Comparison of ENCODE assay signal across 8 cellular contexts in genomic region chr12:8609061-8609570, GRCh38. TPM values are rescaled to one million over a fixed set of nuclear protein-coding genes. Genes with fewer than 3 reads are reported as not detected.
DNase-seq lines count a peak whose midpoint lies in the region; ATAC-seq and TF ChIP-seq lines count a peak whose summit lies in the region.

No MANE protein-coding gene starts in this region.

- H3K36me3 Mint-ChIP-seq in brain = no peaks in the 10 kb centered on the region

- ATAC-seq in HG03139 (IDR thresholded peaks at IDR 0.05; ENCODE audit: unreplicated experiment) = no peak
- ATAC-seq in GM19455 (IDR thresholded peaks at IDR 0.05; ENCODE audit: unreplicated experiment) = no peak
- ATAC-seq in GM21515 (IDR thresholded peaks at IDR 0.05; ENCODE audit: unreplicated experiment) = no peak

- no peaks in the 10 kb centered on the region for H3K27me3 ChIP-seq in BJ (ENCODE audit: control insufficient read depth, insufficient read depth, low read length)

- no peaks in the 10 kb centered on the region for H3K36me3 ChIP-seq in BJ (ENCODE audit: control insufficient read depth, insufficient read depth, low read length)

- H3K4me3 ChIP-seq in BJ (ENCODE audit: low read depth, low read length) = no peak overlapping the region
- peak overlapping the region; percentile 65 for H3K4me3 ChIP-seq in GM12875 (ENCODE audit: low read depth, low read length)

- CTCF ChIA-PET in BJ (lab: Yijun Ruan, JAX) = interaction anchor here (0.7 to 3.3 kb wide), 15 partner anchors 9 to 214 kb away, joined by 3 to 32 read pairs (median 4); no protein-coding TSS in a partner anchor

- POLR2A ChIA-PET in BJ (lab: Charles Lee) = no interaction called here

- H3K27ac Mint-ChIP-seq in brain = no peak overlapping the region

- TF ChIP-seq CTCF in BJ (IDR thresholded peaks at IDR 0.05; ENCODE audit: insufficient read depth, low read depth, low read length) (peak; percentile 85), GM12875 (IDR thresholded peaks at IDR 0.05; ENCODE audit: borderline replicate concordance, insufficient read depth, low read depth, low read length) (peak; percentile 75), brain (conservative IDR thresholded peaks at IDR 0.05) (peak; percentile 71 to 77)

- no peak overlapping the region for H3K4me3 Mint-ChIP-seq in brain

- H3K9me3 Mint-ChIP-seq in brain = no peaks in the 10 kb centered on the region

- peaks cover 18% of the 10 kb centered on the region for H3K4me1 Mint-ChIP-seq in brain

- peaks cover 12% of the 10 kb centered on the region for H3K27me3 Mint-ChIP-seq in brain

- DNase-seq in BJ (ENCODE audit: low read depth) (no peak), NCI-H460 (ENCODE audit: extremely low read depth, low read depth) (peak; percentile 26), left kidney (ENCODE audit: low read depth, low spot score) (peak; percentile 75)

RNA-seq across cellular contexts. Expression of gene AICDA, which starts 3.5 kb away (rescaled TPM):
- polyA plus RNA-seq in BJ (2011; rRNA removed) (not detected in 2 replicates), brain (ENCODE audit: insufficient read depth, low read depth, low replicate concordance) (not detected)
- not detected in 2 replicates for polyA minus RNA-seq in BJ (2011; rRNA and poly(A)+ RNA removed)
- total RNA-seq in NCI-H460 (2014; rRNA removed; shearing (Covaris generic)) = not detected in 2 replicates
- not detected in 2 replicates for polyA plus RNA-seq in NCI-H460 (2014; cell fraction: nucleus; rRNA removed)

RNA-seq across cellular contexts. Expression of gene MFAP5, which starts 53.5 kb away (rescaled TPM):
- polyA plus RNA-seq in BJ (2011; rRNA removed) (172 and 174 TPM in 2 replicates), brain (ENCODE audit: insufficient read depth, low read depth, low replicate concordance) (0.42 TPM)
- 40.0 and 41.8 TPM in 2 replicates for polyA minus RNA-seq in BJ (2011; rRNA and poly(A)+ RNA removed)
- not detected in 2 replicates for total RNA-seq in NCI-H460 (2014; rRNA removed; shearing (Covaris generic))
- not detected in 2 replicates for polyA plus RNA-seq in NCI-H460 (2014; cell fraction: nucleus; rRNA removed)

Comparison
In these comparisons a context has a peak if more than half of its experiments do, and no peak if none do; other contexts are left out.
1. RNA of gene MFAP5, which starts 53.5 kb away (polyA plus RNA-seq): 172 to 174 TPM in BJ; 0.42 TPM in brain (single experiment); every median in the first group is over 100 times any median in the second.
2. Peak in every context shown above with its lines, with median percentiles within 50 percentile points of each other: CTCF ChIP-seq.